ENCODE assay signal across 8 cellular contexts in the genomic region with DNA sequence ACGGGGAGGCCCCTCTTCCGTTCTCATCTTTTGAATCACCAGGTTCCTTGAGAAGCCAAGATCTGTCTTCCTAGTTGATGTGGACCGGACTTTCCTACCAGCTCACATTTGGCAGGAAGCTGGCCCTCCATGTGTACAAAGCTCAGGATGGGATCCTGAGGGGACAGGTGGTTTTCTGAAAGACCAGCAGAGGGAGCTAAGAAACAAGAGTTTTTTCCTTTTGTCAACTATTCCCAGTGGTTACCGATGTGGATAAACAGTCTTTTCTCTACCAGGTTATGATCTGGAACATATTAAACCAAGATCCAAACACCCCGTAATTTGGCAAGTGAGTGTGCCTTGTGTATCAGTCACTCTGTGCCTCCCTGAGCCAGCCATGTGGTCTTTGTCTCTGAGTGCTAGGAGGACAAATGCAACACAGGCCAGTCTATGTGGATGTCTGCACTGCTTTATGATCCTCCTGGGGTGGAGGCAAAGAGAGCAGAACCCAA. TPM values are rescaled to one million over a fixed set of nuclear protein-coding genes. Genes with fewer than 3 reads are reported as not detected.
A peak's percentile ranks its signal among the peaks of the same experiment; 100 is the strongest.
DNase-seq lines count a peak whose midpoint lies in the region; ATAC-seq, FAIRE-seq and TF ChIP-seq lines count a peak whose summit lies in the region.

No MANE protein-coding gene starts in this region.

- CTCF ChIA-PET in T-cell (lab: Charles Lee), result interaction anchor here (0.5 to 4.3 kb wide), 41 partner anchors 8 to 246 kb away, joined by 3 to 47 read pairs (median 4); a partner anchor contains a TSS

- DNase-seq in CD14-positive monocyte (ENCODE audit: low spot score) (no peak), GM18507 (ENCODE audit: extremely low spot score, insufficient read length, low read depth) (no peak), NCI-H146 (lab: John Stamatoyannopoulos, UW) (peak; percentile 69), T-cell (no peak), fibroblast of peridontal ligament (ENCODE audit: extremely low read depth) (peak; percentile 59), osteoblast (ENCODE audit: insufficient read length, low spot score, missing footprints) (peak; percentile 62)

- no peaks in the 10 kb centered on the region for H3K79me2 ChIP-seq in osteoblast (ENCODE audit: insufficient read depth, low read length)

- POLR2A ChIA-PET in T-cell (lab: Charles Lee), result interaction anchor here (0.6 kb wide), 2 partner anchors 12 to 244 kb away, joined by 4 read pairs; no protein-coding TSS in a partner anchor

- no peaks in the 10 kb centered on the region for H3K9me3 ChIP-seq in osteoblast (ENCODE audit: low read depth, low read length)

- no peaks in the 10 kb centered on the region for H3K27me3 Mint-ChIP-seq in CD14-positive monocyte (ENCODE audit: low read depth in 3 of 3)
- no peaks in the 10 kb centered on the region for H3K27me3 Mint-ChIP-seq in T-cell

- H4K20me1 ChIP-seq in osteoblast (ENCODE audit: insufficient read depth, low read length), result no peaks in the 10 kb centered on the region

- H3K27ac ChIP-seq in osteoblast (ENCODE audit: low read depth, low read length), result no peak overlapping the region

- H3K4me1 ChIP-seq in osteoblast (ENCODE audit: insufficient read depth, low read length), result no peaks in the 10 kb centered on the region

- H2AFZ ChIP-seq in osteoblast (ENCODE audit: low read length), result peak overlapping the region; percentile 72

- no peaks in the 10 kb centered on the region for H3K36me3 ChIP-seq in osteoblast (ENCODE audit: insufficient read depth, low read length)

- H3K4me1 Mint-ChIP-seq in CD14-positive monocyte, result peaks cover 27% of the 10 kb centered on the region
- peaks cover 16 to 33% (median 19%) of the 10 kb centered on the region in 3 donors for H3K4me1 Mint-ChIP-seq in T-cell

- H3K9me3 Mint-ChIP-seq in CD14-positive monocyte (no peaks in the 10 kb centered on the region), T-cell (no peaks in the 10 kb centered on the region)

- peak; percentile 82 for FAIRE-seq in GM18507 (lab: Jason Lieb, UNC)

- peak overlapping the region; percentile 50 for H3K4me2 ChIP-seq in osteoblast (ENCODE audit: insufficient read depth, low read length)

- peaks cover 0 to 4% of the 10 kb centered on the region in 2 donors for H3K36me3 Mint-ChIP-seq in CD14-positive monocyte
- no peaks in the 10 kb centered on the region for H3K36me3 Mint-ChIP-seq in T-cell

- H3K4me3 Mint-ChIP-seq in CD14-positive monocyte (peak overlapping the region in 1 of 2 donors; percentile 58), T-cell (no peak overlapping the region)

- peaks cover 22% of the 10 kb centered on the region for H3K27me3 ChIP-seq in osteoblast (ENCODE audit: insufficient read depth, low read length)

- no peak overlapping the region for H3K4me3 ChIP-seq in osteoblast (ENCODE audit: insufficient read depth, low read length)

- peak overlapping the region in 4 of 7 donors; percentile 34 to 68 (median 50) for H3K27ac Mint-ChIP-seq in CD14-positive monocyte
- H3K27ac Mint-ChIP-seq in T-cell, result peak overlapping the region; percentile 6 to 42

- TF ChIP-seq CTCF in CD14-positive monocyte (IDR thresholded peaks at IDR 0.05), result peak; percentile 89
- peak; percentile 76 for TF ChIP-seq CTCF in osteoblast (IDR thresholded peaks at IDR 0.05; ENCODE audit: extremely low read depth, low read depth, low read length)

- intact Hi-C loops in CD14-positive monocyte (cut with micrococcal nuclease), result loop anchor here (5.0 to 10.0 kb wide), 4 partner anchors 33 to 218 kb away; no protein-coding TSS in a partner anchor

- peak; percentile 50 to 80 (median 68) for ATAC-seq in T-cell (replicated peaks in 1 of 4)
- no peak for ATAC-seq in HG02970 (IDR thresholded peaks at IDR 0.05; ENCODE audit: low FRiP score, unreplicated experiment)
- no peak for ATAC-seq in HG03159 (IDR thresholded peaks at IDR 0.05; ENCODE audit: unreplicated experiment)

RNA-seq across cellular contexts. Expression of a gene that starts 25.1 kb away (rescaled TPM):
- 10 to 100 TPM; 20.8 to 36.3 TPM for polyA plus RNA-seq in CD14-positive monocyte
- total RNA-seq in T-cell, result 100 to 1,000 TPM; 103 to 134 (median 123) TPM
- total RNA-seq in osteoblast, result under 0.01 and 0.29 TPM in 2 replicates

Comparison
In these comparisons a context has a peak if more than half of its experiments do, and no peak if none do; other contexts are left out.
1. DNase-seq: peak in NCI-H146 (single experiment), fibroblast of peridontal ligament (single experiment) and osteoblast (single experiment); none in CD14-positive monocyte (single experiment), GM18507 (single experiment) and T-cell (0 of 34).
2. ATAC-seq: peak in T-cell (4 of 4); none in HG02970 (single experiment) and HG03159 (single experiment).
3. RNA of a gene that starts 25.1 kb away (total RNA-seq): 103 to 134 TPM in T-cell; under 0.01 to 0.29 TPM in osteoblast; every median in the first group is over 10 times any median in the second.